In the genomic region with DNA sequence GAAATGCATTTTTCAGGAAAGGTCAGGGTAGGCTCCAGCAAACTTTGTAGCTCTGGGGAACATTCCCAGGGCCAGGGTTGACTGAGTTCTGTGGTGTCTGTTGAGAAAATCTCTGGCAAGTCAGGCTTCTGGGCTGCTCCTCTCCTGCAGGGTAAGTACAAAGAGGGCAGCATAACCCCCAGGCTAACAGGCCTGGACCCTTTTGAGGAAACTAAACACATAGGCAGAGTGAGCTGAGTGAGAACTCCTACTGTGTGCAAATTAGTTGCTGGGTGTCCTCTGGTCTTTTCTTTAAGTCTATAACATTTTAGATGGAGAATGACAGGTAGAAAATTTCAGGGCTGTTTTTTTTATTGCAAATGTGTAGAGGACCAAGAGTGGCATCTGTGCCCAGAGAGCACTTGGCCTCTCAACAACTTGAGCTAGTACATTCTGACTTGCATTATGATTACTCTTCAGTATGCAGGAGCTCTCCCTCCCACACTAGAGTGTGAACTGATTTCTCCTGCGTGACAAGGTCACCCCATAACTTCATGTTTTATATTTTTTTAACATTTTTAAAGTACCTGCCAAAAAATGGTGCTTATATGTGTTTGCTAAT, we compare ENCODE assay signal across 2 cellular contexts.
A peak's percentile ranks its signal among the peaks of the same experiment; 100 is the strongest.
TF ChIP-seq lines count a peak whose summit lies in the region.

No MANE protein-coding gene starts in this region.

TF ChIP-seq in IMR-90, 13 proteins besides CTCF, POLR2A, EP300 and RAD21:
- TF ChIP-seq, protein P1, sequence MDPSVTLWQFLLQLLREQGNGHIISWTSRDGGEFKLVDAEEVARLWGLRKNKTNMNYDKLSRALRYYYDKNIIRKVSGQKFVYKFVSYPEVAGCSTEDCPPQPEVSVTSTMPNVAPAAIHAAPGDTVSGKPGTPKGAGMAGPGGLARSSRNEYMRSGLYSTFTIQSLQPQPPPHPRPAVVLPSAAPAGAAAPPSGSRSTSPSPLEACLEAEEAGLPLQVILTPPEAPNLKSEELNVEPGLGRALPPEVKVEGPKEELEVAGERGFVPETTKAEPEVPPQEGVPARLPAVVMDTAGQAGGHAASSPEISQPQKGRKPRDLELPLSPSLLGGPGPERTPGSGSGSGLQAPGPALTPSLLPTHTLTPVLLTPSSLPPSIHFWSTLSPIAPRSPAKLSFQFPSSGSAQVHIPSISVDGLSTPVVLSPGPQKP (IDR thresholded peaks at IDR 0.05; ENCODE audit: borderline replicate concordance, low read depth, low read length): no peak
- TF ChIP-seq SMC3 (IDR thresholded peaks at IDR 0.05; ENCODE audit: low read depth, low read length) (no peak), MXI1 (IDR thresholded peaks at IDR 0.05; ENCODE audit: borderline replicate concordance, low read depth, low read length) (no peak)
TF ChIP-seq in IMR-90: peak in this region for 0.

TF ChIP-seq in GM12878, 131 proteins besides CTCF, POLR2A, EP300 and RAD21:
- TF ChIP-seq ZNF274 (IDR thresholded peaks at IDR 0.05; ENCODE audit: insufficient read depth, insufficient read length) (peak; percentile 44), FOXK2 (IDR thresholded peaks at IDR 0.05) (no peak), NBN (IDR thresholded peaks at IDR 0.05) (no peak)
- TF ChIP-seq, protein P2, sequence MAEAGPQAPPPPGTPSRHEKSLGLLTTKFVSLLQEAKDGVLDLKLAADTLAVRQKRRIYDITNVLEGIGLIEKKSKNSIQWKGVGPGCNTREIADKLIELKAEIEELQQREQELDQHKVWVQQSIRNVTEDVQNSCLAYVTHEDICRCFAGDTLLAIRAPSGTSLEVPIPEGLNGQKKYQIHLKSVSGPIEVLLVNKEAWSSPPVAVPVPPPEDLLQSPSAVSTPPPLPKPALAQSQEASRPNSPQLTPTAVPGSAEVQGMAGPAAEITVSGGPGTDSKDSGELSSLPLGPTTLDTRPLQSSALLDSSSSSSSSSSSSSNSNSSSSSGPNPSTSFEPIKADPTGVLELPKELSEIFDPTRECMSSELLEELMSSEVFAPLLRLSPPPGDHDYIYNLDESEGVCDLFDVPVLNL (IDR thresholded peaks at IDR 0.05; ENCODE audit: low read depth, low read length): no peak
